ENCODE assay signal across 26 cellular contexts in the genomic region with DNA sequence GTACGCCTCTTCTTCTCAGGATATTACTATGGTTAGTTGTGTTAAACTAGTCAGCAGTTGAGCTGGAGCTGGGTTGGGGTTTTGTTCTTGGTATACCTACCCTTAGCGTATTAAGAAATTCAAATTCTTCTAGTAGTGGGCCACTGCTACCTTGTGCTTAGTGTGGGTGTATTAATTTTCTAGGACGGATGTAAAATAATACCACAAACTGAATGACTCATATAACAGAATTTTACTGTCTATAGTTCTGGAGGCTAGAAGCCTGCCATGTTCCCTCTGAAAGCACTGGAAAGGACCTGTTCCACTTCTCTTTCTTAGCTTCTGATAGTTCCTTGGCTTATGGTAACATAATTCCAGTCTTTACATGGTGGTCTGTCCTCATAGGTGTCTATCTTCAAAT.
"Had no signal": no experiment of that assay in that cellular context is flagged by ENCODE, and none has a peak within 500 bp of the region (broad histone marks: within the 10 kb centered on the region; RNA-seq: fewer than 3 reads in every experiment).

No MANE protein-coding gene starts in this region.

- ATAC-seq: activated CD8-positive, alpha-beta T cell treated with anti-CD3 and anti-CD28 coated beads, Interleukin-2, amount 10 ng/mL, durations not matched to agents 7 days and 5 days; SK-N-SH treated with all-trans-retinoic acid at 6 μM for 48 hours; T-helper 17 cell; WTC11 had no signal

- H3K36me3 Mint-ChIP-seq: activated naive CD4-positive, alpha-beta T cell treated with anti-CD3 and anti-CD28 coated beads, Interleukin-2, amount 50 U/mL, for 24 hours; WTC11 had no signal

- H3K4me3 Mint-ChIP-seq: activated CD8-positive, alpha-beta T cell treated with anti-CD3 and anti-CD28 coated beads, Interleukin-2, amount 10 ng/mL, durations not matched to agents 7 days and 5 days; activated naive CD4-positive, alpha-beta T cell treated with anti-CD3 and anti-CD28 coated beads, Interleukin-2, amount 50 U/mL, for 24 hours; activated T-cell treated with anti-CD3 and anti-CD28 coated beads, Interleukin-2, amount 50 U/mL, for 24 hours; activated T-helper 1 cell treated with anti-CD3 and anti-CD28 coated beads, Interleukin-12 subunit alpha, Interleukin-12 subunit beta, Interleukin-2, Interleukin-4 antibody, amounts not matched to agents 30 ng/mL and 10 ng/mL and 1 ng/mL, durations not matched to agents 14 hours and 24 hours and 36 hours; central memory CD8-positive, alpha-beta T cell; T-helper 17 cell; WTC11 had no signal

- H3K4me3 ChIP-seq: MG63, Peyer's patch, SJSA1 had no signal

- H3K27ac Mint-ChIP-seq: activated CD8-positive, alpha-beta T cell treated with anti-CD3 and anti-CD28 coated beads, Interleukin-2, amount 10 ng/mL, durations not matched to agents 7 days and 5 days; activated naive CD4-positive, alpha-beta T cell treated with anti-CD3 and anti-CD28 coated beads, Interleukin-2, amount 50 U/mL, for 24 hours; activated T-cell treated with anti-CD3 and anti-CD28 coated beads, Interleukin-2, amount 50 U/mL, for 24 hours; activated T-helper 1 cell treated with anti-CD3 and anti-CD28 coated beads, Interleukin-12 subunit alpha, Interleukin-12 subunit beta, Interleukin-2, Interleukin-4 antibody, amounts not matched to agents 30 ng/mL and 10 ng/mL and 1 ng/mL, durations not matched to agents 14 hours and 24 hours and 36 hours; T-helper 17 cell; WTC11 had no signal

- DNase-seq: activated CD4-positive, alpha-beta T cell treated with anti-CD3 and anti-CD28 coated beads for 48 hours; activated CD4-positive, alpha-beta T cell treated with anti-CD3 and anti-CD28 coated beads, Interleukin-2, amount 50 U/mL, for 4 hours; activated CD4-positive, CD25-positive, alpha-beta regulatory T cell treated with anti-CD3 and anti-CD28 coated beads, Interleukin-2, amount 50 U/mL, for 72 hours; activated CD8-positive, alpha-beta T cell treated with anti-CD3 and anti-CD28 coated beads, Interleukin-2, amount 10 ng/mL, durations not matched to agents 7 days and 5 days; activated effector memory CD4-positive, alpha-beta T cell treated with Interleukin-2 at 50 U/mL for 16 hours; activated naive CD4-positive, alpha-beta T cell; activated T-cell treated with anti-CD3 and anti-CD28 coated beads, Interleukin-2, amount 50 U/mL, for 24 hours; aorta; MG63; NCI-H1092; NCI-H1694 treated with DMSO at 0.1 percent for 48 hours; NCI-H2029 treated with DMSO at 0.1 percent for 48 hours; NCI-H524 treated with DMSO at 0.1 percent for 48 hours; NCI-H748 treated with DMSO at 0.1 percent for 48 hours; OCI-M1; Peyer's patch; T-helper 17 cell; T-helper 9 cell had no signal

- H3K36me3 ChIP-seq: MG63, Peyer's patch, SJSA1 had no signal

- H3K9me3 Mint-ChIP-seq: activated naive CD4-positive, alpha-beta T cell treated with anti-CD3 and anti-CD28 coated beads, Interleukin-2, amount 50 U/mL, for 24 hours; WTC11 had no signal

- H3K4me1 Mint-ChIP-seq: activated naive CD4-positive, alpha-beta T cell treated with anti-CD3 and anti-CD28 coated beads, Interleukin-2, amount 50 U/mL, for 24 hours; central memory CD8-positive, alpha-beta T cell; T-helper 17 cell; WTC11 had no signal

- H3K9me3 ChIP-seq: MG63, Peyer's patch, SJSA1 had no signal

- H3K4me1 ChIP-seq: Peyer's patch, SJSA1 had no signal

- H3K27me3 ChIP-seq: MG63, Peyer's patch, SJSA1 had no signal

- H3K27ac ChIP-seq: KMS-11, Peyer's patch, RWPE1, SJSA1 had no signal

- H3K27me3 Mint-ChIP-seq: activated naive CD4-positive, alpha-beta T cell treated with anti-CD3 and anti-CD28 coated beads, Interleukin-2, amount 50 U/mL, for 24 hours; activated T-cell treated with anti-CD3 and anti-CD28 coated beads, Interleukin-2, amount 50 U/mL, for 24 hours; central memory CD8-positive, alpha-beta T cell; T-helper 17 cell had no signal
